Comparison of ENCODE assay signal across 24 cellular contexts in genomic region chr12:106723416-106723815, GRCh38.
"Had no signal": no experiment of that assay in that cellular context is flagged by ENCODE, and none has a peak within 500 bp of the region (broad histone marks: within the 10 kb centered on the region; RNA-seq: fewer than 3 reads in every experiment).

No MANE protein-coding gene starts in this region.

- H3K36me3 Mint-ChIP-seq: natural killer cell treated with Interleukin-12 subunit alpha and Interleukin-12 subunit beta and Interleukin-15 and Interleukin-18, amount 100 ng/mL, for 72 hours; type B pancreatic cell had no signal

- H3K4me3 Mint-ChIP-seq: endodermal cell; natural killer cell treated with Interleukin-12 subunit alpha and Interleukin-12 subunit beta and Interleukin-15 and Interleukin-18, amount 100 ng/mL, for 72 hours; stimulated activated naive CD8-positive, alpha-beta T cell treated with anti-CD3 and anti-CD28 coated beads, Interleukin-15, amount 100 ng/mL, for 72 hours; type B pancreatic cell had no signal

- FAIRE-seq: keratinocyte had no signal

- H3K27me3 ChIP-seq: gastrocnemius medialis, left lung, ovary, suprapubic skin had no signal

- H3K9me3 ChIP-seq: gastrocnemius medialis, left lung, ovary, psoas muscle, suprapubic skin had no signal

- H3K27ac Mint-ChIP-seq: endodermal cell; natural killer cell treated with Interleukin-12 subunit alpha and Interleukin-12 subunit beta and Interleukin-15 and Interleukin-18, amount 100 ng/mL, for 72 hours; type B pancreatic cell had no signal

- H3K4me3 ChIP-seq: gastrocnemius medialis, left lung, ovary, psoas muscle, skin epidermis, suprapubic skin had no signal

- H3K9me3 Mint-ChIP-seq: endodermal cell; natural killer cell treated with Interleukin-12 subunit alpha and Interleukin-12 subunit beta and Interleukin-15 and Interleukin-18, amount 100 ng/mL, for 72 hours; neural crest cell; stimulated activated naive CD8-positive, alpha-beta T cell treated with anti-CD3 and anti-CD28 coated beads, Interleukin-15, amount 100 ng/mL, for 72 hours; type B pancreatic cell had no signal

- H3K36me3 ChIP-seq: gastrocnemius medialis, left lung, ovary, suprapubic skin had no signal

- ATAC-seq: esophagus mucosa; gastrocnemius medialis; left lung; natural killer cell treated with Interleukin-12 subunit alpha and Interleukin-12 subunit beta and Interleukin-15 and Interleukin-18, amount 100 ng/mL, for 72 hours; psoas muscle; right cardiac atrium; stimulated activated naive CD8-positive, alpha-beta T cell treated with anti-CD3 and anti-CD28 coated beads, Interleukin-15, amount 100 ng/mL, for 72 hours had no signal

- H3K27ac ChIP-seq: epithelial cell of prostate, gastrocnemius medialis, left lung, ovary, psoas muscle, skin epidermis, suprapubic skin had no signal

- H3K4me1 ChIP-seq: gastrocnemius medialis, left lung, psoas muscle, suprapubic skin had no signal

- DNase-seq: cerebellar nuclear complex; cortex of kidney; effector CD4-positive, alpha-beta T cell; foreskin fibroblast; gastrocnemius medialis; left lung; nucleus accumbens; ovary; posterior cingulate gyrus; psoas muscle; right cardiac atrium; stimulated activated CD4-positive, alpha-beta T cell treated with anti-CD3 and anti-CD28 coated beads, Interleukin-15, amount 100 ng/mL, for 24 hours; stimulated activated CD4-positive, alpha-beta T cell treated with anti-CD3 and anti-CD28 coated beads, Interleukin-2, amount 100 ng/mL, for 48 hours; stimulated activated naive CD4-positive, alpha-beta T cell; stimulated activated naive CD8-positive, alpha-beta T cell treated with anti-CD3 and anti-CD28 coated beads, Interleukin-15, amount 100 ng/mL, for 72 hours had no signal
